Comparison of ENCODE assay signal across 1 cellular context in the genomic region with DNA sequence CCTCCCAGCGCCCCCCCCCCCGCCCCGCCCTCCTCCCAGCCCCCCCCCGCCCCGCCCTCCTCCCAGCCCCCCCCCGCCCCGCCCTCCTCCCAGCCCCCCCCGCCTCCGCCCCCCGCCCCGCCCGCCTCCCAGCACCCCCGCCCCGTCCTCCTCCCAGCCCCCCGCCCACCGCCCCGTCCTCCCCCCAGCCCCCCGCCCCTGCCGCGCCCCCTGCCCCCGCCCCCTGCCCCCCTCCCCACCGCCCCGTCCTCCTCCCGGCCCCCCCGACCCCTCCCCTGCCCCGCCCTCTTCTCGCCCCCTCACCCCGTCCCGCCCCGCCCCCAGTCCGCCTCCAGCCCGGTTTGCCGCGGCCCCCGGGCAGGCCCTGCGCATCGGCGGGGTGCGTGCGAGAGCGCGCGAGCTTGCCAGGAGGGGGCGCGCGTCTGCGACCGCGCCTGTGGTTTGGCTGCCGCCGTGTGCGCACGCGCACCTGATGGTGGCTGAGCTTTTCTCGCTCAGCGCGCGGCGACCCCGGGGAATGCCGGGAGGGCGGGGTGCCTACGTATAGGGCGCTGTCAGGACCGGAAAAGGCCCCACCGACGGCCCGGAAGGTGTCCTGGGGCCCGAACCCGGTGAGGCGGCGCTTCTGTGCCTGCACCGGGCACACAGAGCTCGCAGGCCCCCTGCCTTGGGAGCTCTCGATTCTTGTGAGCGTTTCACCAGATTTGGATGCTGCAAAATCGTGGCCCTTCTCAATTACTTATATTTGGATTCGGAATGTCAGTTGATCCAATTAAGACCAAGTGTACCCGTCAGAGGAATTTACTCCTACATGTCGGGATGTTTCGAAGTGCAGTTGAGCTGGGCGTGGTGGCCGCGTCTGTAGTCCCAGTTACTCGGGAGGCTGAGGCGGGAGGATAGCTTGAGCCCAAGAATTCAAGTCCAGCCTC.
TF ChIP-seq lines count a peak whose summit lies in the region.

No MANE protein-coding gene starts in this region.

TF ChIP-seq in HepG2, 621 proteins besides CTCF, POLR2A, EP300 and RAD21 (continued from another document and continues in another):
- peak; percentile 75; the same call in 1 of the 2 replicates for TF ChIP-seq THAP9 (CRISPR knock-in tag; IDR thresholded peaks at IDR 0.05; ENCODE audit: borderline replicate concordance)
- TF ChIP-seq, protein P1, sequence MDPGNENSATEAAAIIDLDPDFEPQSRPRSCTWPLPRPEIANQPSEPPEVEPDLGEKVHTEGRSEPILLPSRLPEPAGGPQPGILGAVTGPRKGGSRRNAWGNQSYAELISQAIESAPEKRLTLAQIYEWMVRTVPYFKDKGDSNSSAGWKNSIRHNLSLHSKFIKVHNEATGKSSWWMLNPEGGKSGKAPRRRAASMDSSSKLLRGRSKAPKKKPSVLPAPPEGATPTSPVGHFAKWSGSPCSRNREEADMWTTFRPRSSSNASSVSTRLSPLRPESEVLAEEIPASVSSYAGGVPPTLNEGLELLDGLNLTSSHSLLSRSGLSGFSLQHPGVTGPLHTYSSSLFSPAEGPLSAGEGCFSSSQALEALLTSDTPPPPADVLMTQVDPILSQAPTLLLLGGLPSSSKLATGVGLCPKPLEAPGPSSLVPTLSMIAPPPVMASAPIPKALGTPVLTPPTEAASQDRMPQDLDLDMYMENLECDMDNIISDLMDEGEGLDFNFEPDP (CRISPR knock-in tag; conservative IDR thresholded peaks at IDR 0.05): no peak
- TF ChIP-seq, protein P2, sequence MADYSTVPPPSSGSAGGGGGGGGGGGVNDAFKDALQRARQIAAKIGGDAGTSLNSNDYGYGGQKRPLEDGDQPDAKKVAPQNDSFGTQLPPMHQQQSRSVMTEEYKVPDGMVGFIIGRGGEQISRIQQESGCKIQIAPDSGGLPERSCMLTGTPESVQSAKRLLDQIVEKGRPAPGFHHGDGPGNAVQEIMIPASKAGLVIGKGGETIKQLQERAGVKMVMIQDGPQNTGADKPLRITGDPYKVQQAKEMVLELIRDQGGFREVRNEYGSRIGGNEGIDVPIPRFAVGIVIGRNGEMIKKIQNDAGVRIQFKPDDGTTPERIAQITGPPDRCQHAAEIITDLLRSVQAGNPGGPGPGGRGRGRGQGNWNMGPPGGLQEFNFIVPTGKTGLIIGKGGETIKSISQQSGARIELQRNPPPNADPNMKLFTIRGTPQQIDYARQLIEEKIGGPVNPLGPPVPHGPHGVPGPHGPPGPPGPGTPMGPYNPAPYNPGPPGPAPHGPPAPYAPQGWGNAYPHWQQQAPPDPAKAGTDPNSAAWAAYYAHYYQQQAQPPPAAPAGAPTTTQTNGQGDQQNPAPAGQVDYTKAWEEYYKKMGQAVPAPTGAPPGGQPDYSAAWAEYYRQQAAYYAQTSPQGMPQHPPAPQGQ (CRISPR knock-in tag; IDR thresholded peaks at IDR 0.05; ENCODE audit: borderline replicate concordance): peak; percentile 53; the same call in 1 of the 2 replicates
- TF ChIP-seq ZC3H4 (CRISPR knock-in tag; IDR thresholded peaks at IDR 0.05; ENCODE audit: borderline replicate concordance): no peak
- TF ChIP-seq ZNF629 (CRISPR knock-in tag; conservative IDR thresholded peaks at IDR 0.05): peak; percentile 46
- TF ChIP-seq ZNF703 (CRISPR knock-in tag; IDR thresholded peaks at IDR 0.05; ENCODE audit: borderline replicate concordance): no peak
- TF ChIP-seq ZNF501 (CRISPR knock-in tag; IDR thresholded peaks at IDR 0.05): peak; percentile 83
- TF ChIP-seq, protein P3, sequence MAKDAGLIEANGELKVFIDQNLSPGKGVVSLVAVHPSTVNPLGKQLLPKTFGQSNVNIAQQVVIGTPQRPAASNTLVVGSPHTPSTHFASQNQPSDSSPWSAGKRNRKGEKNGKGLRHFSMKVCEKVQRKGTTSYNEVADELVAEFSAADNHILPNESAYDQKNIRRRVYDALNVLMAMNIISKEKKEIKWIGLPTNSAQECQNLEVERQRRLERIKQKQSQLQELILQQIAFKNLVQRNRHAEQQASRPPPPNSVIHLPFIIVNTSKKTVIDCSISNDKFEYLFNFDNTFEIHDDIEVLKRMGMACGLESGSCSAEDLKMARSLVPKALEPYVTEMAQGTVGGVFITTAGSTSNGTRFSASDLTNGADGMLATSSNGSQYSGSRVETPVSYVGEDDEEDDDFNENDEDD (CRISPR knock-in tag; IDR thresholded peaks at IDR 0.05; ENCODE audit: borderline replicate concordance): peak; percentile 87; the same call in 1 of the 2 replicates
- 0 out of 2 replicates have a peak, but pooled peaks have one; percentile 35 for TF ChIP-seq ZSCAN9 (CRISPR knock-in tag; IDR thresholded peaks at IDR 0.05; ENCODE audit: borderline replicate concordance)
- TF ChIP-seq YEATS2 (CRISPR knock-in tag; IDR thresholded peaks at IDR 0.05; ENCODE audit: borderline replicate concordance): peak; percentile 88
- TF ChIP-seq THRA (CRISPR knock-in tag; IDR thresholded peaks at IDR 0.05; ENCODE audit: borderline replicate concordance): peak; percentile 74
- peak; percentile 94 for TF ChIP-seq XRCC5 (optimal IDR thresholded peaks at IDR 0.05; ENCODE audit: low read length)
- TF ChIP-seq JARID2 (CRISPR knock-in tag; IDR thresholded peaks at IDR 0.05; ENCODE audit: insufficient replicate concordance): no peak
- TF ChIP-seq AKNA (CRISPR knock-in tag; IDR thresholded peaks at IDR 0.05; ENCODE audit: borderline replicate concordance): no peak
- 0 out of 2 replicates have a peak, but pooled peaks have one; percentile 51 for TF ChIP-seq ZNF619 (CRISPR knock-in tag; IDR thresholded peaks at IDR 0.05)
- no peak for TF ChIP-seq FOXM1 (CRISPR knock-in tag; IDR thresholded peaks at IDR 0.05)
- TF ChIP-seq SP1 (IDR thresholded peaks at IDR 0.05): no peak
- peak; percentile 65 for TF ChIP-seq SP1 (CRISPR knock-in tag; IDR thresholded peaks at IDR 0.05)
- TF ChIP-seq ZBTB7A (CRISPR knock-in tag; IDR thresholded peaks at IDR 0.05): peak; percentile 58; the same call in 1 of the 2 replicates
- no peak for TF ChIP-seq MLXIP (CRISPR knock-in tag; IDR thresholded peaks at IDR 0.05; ENCODE audit: borderline replicate concordance)
- TF ChIP-seq SOX6 (IDR thresholded peaks at IDR 0.05): no peak
- TF ChIP-seq SOX6 (CRISPR knock-in tag; IDR thresholded peaks at IDR 0.05): peak; percentile 72; the same call in 1 of the 2 replicates
- TF ChIP-seq, protein P4, sequence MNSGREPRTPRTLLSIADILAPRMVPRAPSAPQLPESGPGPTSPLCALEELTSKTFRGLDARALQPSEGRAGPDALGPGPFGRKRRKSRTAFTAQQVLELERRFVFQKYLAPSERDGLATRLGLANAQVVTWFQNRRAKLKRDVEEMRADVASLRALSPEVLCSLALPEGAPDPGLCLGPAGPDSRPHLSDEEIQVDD (CRISPR knock-in tag; IDR thresholded peaks at IDR 0.05; ENCODE audit: borderline replicate concordance): no peak
- TF ChIP-seq ZBTB7B (CRISPR knock-in tag; IDR thresholded peaks at IDR 0.05): peak; percentile 67
- TF ChIP-seq MZF1 (CRISPR knock-in tag; IDR thresholded peaks at IDR 0.05; ENCODE audit: borderline replicate concordance): no peak
- TF ChIP-seq ZNF776 (CRISPR knock-in tag; IDR thresholded peaks at IDR 0.05): peak; percentile 83
- TF ChIP-seq ZNF326 (CRISPR knock-in tag; IDR thresholded peaks at IDR 0.05; ENCODE audit: borderline replicate concordance): no peak
- TF ChIP-seq BRCA1 (CRISPR knock-in tag; IDR thresholded peaks at IDR 0.05): 0 out of 2 replicates have a peak, but pooled peaks have one; percentile 71
- TF ChIP-seq ZNF414 (CRISPR knock-in tag; IDR thresholded peaks at IDR 0.05): no peak
- TF ChIP-seq, protein P5, sequence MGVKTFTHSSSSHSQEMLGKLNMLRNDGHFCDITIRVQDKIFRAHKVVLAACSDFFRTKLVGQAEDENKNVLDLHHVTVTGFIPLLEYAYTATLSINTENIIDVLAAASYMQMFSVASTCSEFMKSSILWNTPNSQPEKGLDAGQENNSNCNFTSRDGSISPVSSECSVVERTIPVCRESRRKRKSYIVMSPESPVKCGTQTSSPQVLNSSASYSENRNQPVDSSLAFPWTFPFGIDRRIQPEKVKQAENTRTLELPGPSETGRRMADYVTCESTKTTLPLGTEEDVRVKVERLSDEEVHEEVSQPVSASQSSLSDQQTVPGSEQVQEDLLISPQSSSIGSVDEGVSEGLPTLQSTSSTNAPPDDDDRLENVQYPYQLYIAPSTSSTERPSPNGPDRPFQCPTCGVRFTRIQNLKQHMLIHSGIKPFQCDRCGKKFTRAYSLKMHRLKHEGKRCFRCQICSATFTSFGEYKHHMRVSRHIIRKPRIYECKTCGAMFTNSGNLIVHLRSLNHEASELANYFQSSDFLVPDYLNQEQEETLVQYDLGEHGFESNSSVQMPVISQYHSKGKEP (CRISPR knock-in tag; IDR thresholded peaks at IDR 0.05): no peak
- TF ChIP-seq DPF2 (CRISPR knock-in tag; IDR thresholded peaks at IDR 0.05; ENCODE audit: borderline replicate concordance, low read depth): no peak
- no peak for TF ChIP-seq MTA3 (CRISPR knock-in tag; IDR thresholded peaks at IDR 0.05)
- no peak for TF ChIP-seq ZFP62 (CRISPR knock-in tag; IDR thresholded peaks at IDR 0.05)
